ENCODE assay signal across 10 cellular contexts in the genomic region with DNA sequence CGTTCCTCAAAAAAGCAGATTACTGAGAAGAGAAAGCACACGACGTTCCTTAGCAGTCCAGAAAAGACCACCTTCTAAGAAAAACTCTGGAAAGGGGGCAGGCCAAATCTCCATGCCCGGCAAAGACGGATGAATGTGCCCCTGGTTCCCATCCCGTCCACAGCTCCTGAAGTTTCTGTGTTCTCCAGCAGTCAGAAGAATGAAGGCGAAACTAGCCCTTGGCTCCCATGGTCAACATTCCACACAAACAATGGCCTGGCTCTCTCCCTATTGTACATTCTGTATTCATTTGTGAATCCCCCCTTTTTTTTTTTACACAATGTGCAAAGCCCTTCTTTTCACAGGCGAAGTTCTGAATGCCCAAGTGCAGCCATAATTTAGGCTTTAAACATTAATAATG. TPM values are rescaled to one million over a fixed set of nuclear protein-coding genes. Genes with fewer than 3 reads are reported as not detected.
DNase-seq lines count a peak whose midpoint lies in the region; ATAC-seq, FAIRE-seq and TF ChIP-seq lines count a peak whose summit lies in the region.
"Had no signal": no experiment of that assay in that cellular context is flagged by ENCODE, and none has a peak within 500 bp of the region (broad histone marks: within the 10 kb centered on the region; RNA-seq: fewer than 3 reads in every experiment).

No MANE protein-coding gene starts in this region.

- peaks cover 55 to 75% of the 10 kb centered on the region in 2 experiments for H3K4me1 ChIP-seq in neutrophil (ENCODE audit: control insufficient read depth in 1 of 2, insufficient read depth in 1 of 2, low read depth in 1 of 2, low read length in 1 of 2)

- no peak overlapping the region for H3K27ac Mint-ChIP-seq in CD4-positive, alpha-beta T cell

- H3K4me3 ChIP-seq in foreskin fibroblast (ENCODE audit: low read depth in 1 of 2, low read length in 2 of 2) (peak overlapping the region; percentile 20 to 78), neutrophil (ENCODE audit: low read depth in 1 of 2, low read length in 1 of 2) (peak overlapping the region in 1 of 2 experiments; percentile 8)
- H3K4me3 ChIP-seq: skin epidermis had no signal

- CTCF ChIA-PET in CD4-positive, alpha-beta T cell (lab: Charles Lee), result no interaction called here

- no peak for FAIRE-seq in GM12891 (lab: Jason Lieb, UNC)
- FAIRE-seq: GM19239 had no signal

- H3K36me3 ChIP-seq in neutrophil, result peaks cover 7% of the 10 kb centered on the region

- peaks cover 73% of the 10 kb centered on the region for H3K27me3 Mint-ChIP-seq in CD4-positive, alpha-beta T cell

- H3K9me3 Mint-ChIP-seq in CD4-positive, alpha-beta T cell, result no peaks in the 10 kb centered on the region

- H3K36me3 Mint-ChIP-seq in CD4-positive, alpha-beta T cell (ENCODE audit: low read depth), result no peaks in the 10 kb centered on the region

- DNase-seq in AG20443 (ENCODE audit: low spot score) (peak; percentile 35), SK-MEL-5 (ENCODE audit: low read depth, low spot score) (peak; percentile 22), foreskin fibroblast (peak in 1 of 2 donors; percentile 68), GM12891 (ENCODE audit: insufficient read length, low spot score) (no peak)
- no peak for DNase-seq in CD4-positive, alpha-beta T cell

- no peak for ATAC-seq in CD4-positive, alpha-beta T cell (ENCODE audit: poor library complexity)
- ATAC-seq in HG02642 (IDR thresholded peaks at IDR 0.05; ENCODE audit: poor library complexity, unreplicated experiment) (no peak), GM21529 (IDR thresholded peaks at IDR 0.05; ENCODE audit: unreplicated experiment) (no peak)

- no peak for TF ChIP-seq POLR2A in GM12891 (IDR thresholded peaks at IDR 0.05; ENCODE audit: low read depth, low read length)

- H3K9me3 ChIP-seq in neutrophil, result no peaks in the 10 kb centered on the region
- no peaks in the 10 kb centered on the region for H3K9me3 ChIP-seq in CD4-positive, alpha-beta T cell (ENCODE audit: control insufficient read depth, low read length)

- in situ Hi-C loops in SK-MEL-5 (cut with HindIII; ENCODE audit: low pct_unique_long_range_greater_than_20kb, low sequenced_read_pairs), result no loop called here

- no peak for TF ChIP-seq CTCF in foreskin fibroblast (IDR thresholded peaks at IDR 0.05; ENCODE audit: low read depth, low read length)
- TF ChIP-seq CTCF in neutrophil (IDR thresholded peaks at IDR 0.05), result no peak
- TF ChIP-seq CTCF in CD4-positive, alpha-beta T cell (IDR thresholded peaks at IDR 0.05), result no peak

- POLR2A ChIA-PET in CD4-positive, alpha-beta T cell (lab: Charles Lee), result no interaction called here

- intact Hi-C loops in CD4-positive, alpha-beta T cell (cut with DNase I, micrococcal nuclease), result no loop called here

- no peaks in the 10 kb centered on the region for H3K27me3 ChIP-seq in neutrophil
- H3K27me3 ChIP-seq in CD4-positive, alpha-beta T cell (ENCODE audit: control insufficient read depth, insufficient read depth, low read length), result peaks cover 62% of the 10 kb centered on the region

- no peak overlapping the region for H3K4me3 Mint-ChIP-seq in CD4-positive, alpha-beta T cell

- H3K4me1 Mint-ChIP-seq in CD4-positive, alpha-beta T cell (ENCODE audit: low read depth), result peaks cover 6% of the 10 kb centered on the region

- peak overlapping the region; percentile 7 for H3K27ac ChIP-seq in neutrophil
- no peak overlapping the region for H3K27ac ChIP-seq in CD4-positive, alpha-beta T cell (ENCODE audit: low read depth, low read length)

TF ChIP-seq in GM12891, 5 proteins besides CTCF, POLR2A, EP300 and RAD21:
- TF ChIP-seq TAF1 (IDR thresholded peaks at IDR 0.05; ENCODE audit: low read depth, low read length) (no peak), SPI1 (IDR thresholded peaks at IDR 0.05; ENCODE audit: low read depth, low read length) (no peak), POU2F2 (IDR thresholded peaks at IDR 0.05; ENCODE audit: low read depth, low read length) (no peak), POLR2AphosphoS5 (IDR thresholded peaks at IDR 0.05; ENCODE audit: low read depth, low read length) (no peak), PAX5 (IDR thresholded peaks at IDR 0.05; ENCODE audit: insufficient read depth, low read length, severe bottlenecking) (no peak)

RNA-seq across cellular contexts. Expression of gene CTBP2, which starts 5.3 kb away (rescaled TPM):
- total RNA-seq in SK-MEL-5 (2014; rRNA removed; shearing (Covaris generic)), result 38.1 and 39.6 TPM in 2 replicates
- polyA plus RNA-seq in SK-MEL-5 (2015; cell fraction: cytosol; rRNA removed), result 45.9 and 46.9 TPM in 2 replicates
- polyA plus RNA-seq in SK-MEL-5 (2015; cell fraction: nucleus; rRNA removed), result 46.4 and 54.6 TPM in 2 replicates
- under 1 TPM in 1 of 2 experiments, not detected in 1; 0.17 TPM for total RNA-seq in CD4-positive, alpha-beta T cell
- polyA plus RNA-seq in GM12891 (2012; ENCODE audit: low read depth, missing spikeins), result 3.0 TPM

Comparison
In these comparisons a context has a peak if more than half of its experiments do, and no peak if none do; other contexts are left out.
1. DNase-seq: peak in AG20443 (single experiment) and SK-MEL-5 (single experiment); none in CD4-positive, alpha-beta T cell (0 of 10) and GM12891 (single experiment).
2. RNA of gene CTBP2, which starts 5.3 kb away (total RNA-seq): 38.1 to 39.6 TPM in SK-MEL-5; 0.17 TPM in CD4-positive, alpha-beta T cell; every median in the first group is over 10 times any median in the second.